Comparison of ENCODE assay signal across 8 cellular contexts in genomic region chr3:107927361-107928083, GRCh38.
A peak's percentile ranks its signal among the peaks of the same experiment; 100 is the strongest.
DNase-seq lines count a peak whose midpoint lies in the region; ATAC-seq and TF ChIP-seq lines count a peak whose summit lies in the region.

No MANE protein-coding gene starts in this region.

- DNase-seq in AG20443 (ENCODE audit: low spot score) (peak; percentile 94), NCI-H526 treated with DMSO at 0.1 percent for 48 hours (lab: John Stamatoyannopoulos, UW) (peak; percentile 62), ecto neural progenitor cell (ENCODE audit: low spot score) (peak; percentile 84), lung (ENCODE audit: low spot score) (peak; percentile 64)
- DNase-seq in activated CD4-positive, alpha-beta memory T cell treated with anti-CD3 and anti-CD28 coated beads, Interleukin-2, amount 10 ng/mL, durations not matched to agents 7 days and 5 days, result peak; percentile 74
- peak in 2 of 3 donors; percentile 22 to 58 for DNase-seq in stimulated activated CD4-positive, alpha-beta T cell treated with anti-CD3 and anti-CD28 coated beads, TNF-alpha, amount 100 ng/mL, for 1 hour (ENCODE audit: low read depth in 3 of 3, low spot score in 1 of 3)

- H3K36me3 Mint-ChIP-seq in activated CD4-positive, alpha-beta memory T cell treated with anti-CD3 and anti-CD28 coated beads, Interleukin-2, amount 10 ng/mL, durations not matched to agents 7 days and 5 days (ENCODE audit: low read depth), result no peaks in the 10 kb centered on the region

- H3K4me3 Mint-ChIP-seq in activated CD4-positive, alpha-beta memory T cell treated with anti-CD3 and anti-CD28 coated beads, Interleukin-2, amount 10 ng/mL, durations not matched to agents 7 days and 5 days, result peak overlapping the region; percentile 76

- H3K27me3 ChIP-seq in lung (ENCODE audit: control insufficient read depth, insufficient read depth), result no peaks in the 10 kb centered on the region

- no peaks in the 10 kb centered on the region for H3K36me3 ChIP-seq in lung (ENCODE audit: control insufficient read depth in 2 of 2, insufficient read depth in 2 of 2, low read length in 2 of 2)

- ATAC-seq in GM19043 (IDR thresholded peaks at IDR 0.05; ENCODE audit: low read depth, unreplicated experiment) (peak; percentile 90), HG03342 (IDR thresholded peaks at IDR 0.05; ENCODE audit: unreplicated experiment) (peak; percentile 93), lung (ENCODE audit: insufficient read depth, low FRiP score) (peak; percentile 92)

- H3K27ac Mint-ChIP-seq in activated CD4-positive, alpha-beta memory T cell treated with anti-CD3 and anti-CD28 coated beads, Interleukin-2, amount 10 ng/mL, durations not matched to agents 7 days and 5 days, result no peak overlapping the region

- no peaks in the 10 kb centered on the region for H3K9me3 ChIP-seq in lung (ENCODE audit: control insufficient read depth in 2 of 2, insufficient read depth in 1 of 2, low read length in 1 of 2)

- H3K4me3 ChIP-seq in lung, result peak overlapping the region; percentile 44

- peaks cover 11% of the 10 kb centered on the region for H3K4me1 Mint-ChIP-seq in activated CD4-positive, alpha-beta memory T cell treated with anti-CD3 and anti-CD28 coated beads, Interleukin-2, amount 10 ng/mL, durations not matched to agents 7 days and 5 days

- H3K27me3 Mint-ChIP-seq in activated CD4-positive, alpha-beta memory T cell treated with anti-CD3 and anti-CD28 coated beads, Interleukin-2, amount 10 ng/mL, durations not matched to agents 7 days and 5 days, result peaks cover 9% of the 10 kb centered on the region

- peak; percentile 66 for TF ChIP-seq CTCF in lung (IDR thresholded peaks at IDR 0.05; ENCODE audit: control extremely low read depth, extremely low read depth)

- WGBS in lung, 2 donors, result 2 to 3% methylated on average over 55 of the region's 55 CpGs

- H3K9me3 Mint-ChIP-seq in activated CD4-positive, alpha-beta memory T cell treated with anti-CD3 and anti-CD28 coated beads, Interleukin-2, amount 10 ng/mL, durations not matched to agents 7 days and 5 days, result no peaks in the 10 kb centered on the region

- H3K27ac ChIP-seq in lung (ENCODE audit: low read depth in 1 of 2, low read length in 1 of 2), result no peak overlapping the region

- POLR2A ChIA-PET in activated CD4-positive, alpha-beta memory T cell treated with anti-CD3 and anti-CD28 coated beads, Interleukin-2, amount 10 ng/mL, durations not matched to agents 7 days and 5 days (lab: Charles Lee), result interaction anchor here (1.1 to 1.8 kb wide), 3 partner anchors 14 to 203 kb away, joined by 3 to 6 read pairs (median 5); no protein-coding TSS in a partner anchor

- CTCF ChIA-PET in activated CD4-positive, alpha-beta memory T cell treated with anti-CD3 and anti-CD28 coated beads, Interleukin-2, amount 10 ng/mL, durations not matched to agents 7 days and 5 days (lab: Charles Lee), result interaction anchor here (0.6 to 3.9 kb wide), 53 partner anchors 9 to 692 kb away, joined by 3 to 19 read pairs (median 4); no protein-coding TSS in a partner anchor

- H3K4me1 ChIP-seq in lung (ENCODE audit: control insufficient read depth in 2 of 2, insufficient read depth in 2 of 2, low read length in 2 of 2), result peaks cover 0 to 1% of the 10 kb centered on the region in 2 donors

Comparison
In these comparisons a context has a peak if more than half of its experiments do, and no peak if none do; other contexts are left out.
1. DNase-seq: peak in every context shown above with its lines; median percentile 94 in AG20443; 84 in ecto neural progenitor cell; 74 in activated CD4-positive, alpha-beta memory T cell treated with anti-CD3 and anti-CD28 coated beads, Interleukin-2, amount 10 ng/mL, durations not matched to agents 7 days and 5 days; 64 in lung; 62 in NCI-H526 treated with DMSO at 0.1 percent for 48 hours; 40 in stimulated activated CD4-positive, alpha-beta T cell treated with anti-CD3 and anti-CD28 coated beads, TNF-alpha, amount 100 ng/mL, for 1 hour.